In genomic region chr1:235920596-235921375, GRCh38 we compare ENCODE assay signal across 12 cellular contexts. TPM values are rescaled to one million over a fixed set of nuclear protein-coding genes. Genes with fewer than 3 reads are reported as not detected.
DNase-seq lines count a peak whose midpoint lies in the region; ATAC-seq, FAIRE-seq and TF ChIP-seq lines count a peak whose summit lies in the region.
"Had no signal": no experiment of that assay in that cellular context is flagged by ENCODE, and none has a peak within 500 bp of the region (broad histone marks: within the 10 kb centered on the region; RNA-seq: fewer than 3 reads in every experiment).

No MANE protein-coding gene starts in this region.

- POLR2A ChIA-PET in A673 (lab: Charles Lee; ENCODE audit: low non-redundant PET): no interaction called here
- POLR2A ChIA-PET in H1 (lab: Charles Lee; ENCODE audit: partially characterized antibody): interaction anchor here (0.8 to 1.0 kb wide), 2 partner anchors 10 to 14 kb away, joined by 3 read pairs; no protein-coding TSS in a partner anchor

- peaks cover 42% of the 10 kb centered on the region for H3K4me1 ChIP-seq in A673 (ENCODE audit: insufficient read depth, low read length, poor library complexity, severe bottlenecking)
- H3K4me1 ChIP-seq in KMS-11 (ENCODE audit: low read depth, poor library complexity, severe bottlenecking): peaks cover 80% of the 10 kb centered on the region
- peaks cover 4 to 13% (median 7%) of the 10 kb centered on the region in 4 experiments; a peak in 6 of 7 replicates for H3K4me1 ChIP-seq in H1 (replicated peaks in 1 of 4; ENCODE audit: control insufficient read depth in 3 of 4, insufficient read depth in 4 of 4, low read length in 3 of 4)
- peaks cover 32% of the 10 kb centered on the region for H3K4me1 ChIP-seq in mucosa of descending colon (ENCODE audit: low read depth)

- no peaks in the 10 kb centered on the region for H3K9me3 ChIP-seq in A673 (ENCODE audit: low read depth, low read length, poor library complexity, severe bottlenecking)
- H3K9me3 ChIP-seq in H1 (ENCODE audit: insufficient read depth in 2 of 2, low read depth in 1 of 2, low read length in 1 of 2): no peaks in the 10 kb centered on the region
- H3K9me3 ChIP-seq in mucosa of descending colon: no peaks in the 10 kb centered on the region
- H3K9me3 ChIP-seq: right lobe of liver had no signal

- BruUV-seq in A673 (replicated peaks; lab: Mats Ljungman, UMichigan): no TSS peak

- no peak for DNase-seq in A673 (ENCODE audit: low spot score)
- DNase-seq in H1 (ENCODE audit: low read depth in 1 of 2, low spot score in 2 of 2): no peak
- peak in 2 of 3 donors; percentile 53 to 55 for DNase-seq in mucosa of descending colon
- DNase-seq in medulla oblongata (ENCODE audit: extremely low spot score): no peak
- DNase-seq in caudate nucleus (lab: John Stamatoyannopoulos, UW): no peak
- no peak for DNase-seq in D721Med (ENCODE audit: insufficient read length, low spot score)
- DNase-seq: midbrain, right lobe of liver had no signal

- no peak overlapping the region for H3K18ac ChIP-seq in H1 (ENCODE audit: extremely low read depth, low read length)

- H2BK12ac ChIP-seq in H1 (ENCODE audit: low read depth, low read length): no peak overlapping the region

- H3K4me3 ChIP-seq in A673 (ENCODE audit: low read depth, low read length, poor library complexity, severe bottlenecking): no peak overlapping the region
- no peak overlapping the region for H3K4me3 ChIP-seq in KMS-11 (IDR thresholded peaks at IDR 0.05; ENCODE audit: insufficient read depth, low read depth, low read length)
- H3K4me3 ChIP-seq in H1 (ENCODE audit: extremely low read depth in 1 of 4, insufficient read depth in 2 of 4, low read depth in 3 of 4, low read length in 4 of 4): no peak overlapping the region
- H3K4me3 ChIP-seq in mucosa of descending colon: no peak overlapping the region
- H3K4me3 ChIP-seq: right lobe of liver had no signal

- CTCF ChIA-PET in A673 (lab: Charles Lee): no interaction called here
- CTCF ChIA-PET in H1 (lab: Charles Lee; ENCODE audit: partially characterized antibody): interaction anchor here (0.7 to 1.7 kb wide), 4 partner anchors 9 to 52 kb away, joined by 3 to 4 read pairs (median 3); no protein-coding TSS in a partner anchor

- H4K5ac ChIP-seq in H1 (ENCODE audit: insufficient read length, low read depth, low read length): no peak overlapping the region

- no peak overlapping the region for H3K23ac ChIP-seq in H1 (ENCODE audit: insufficient read length)

- no peak overlapping the region for H2AK5ac ChIP-seq in H1 (ENCODE audit: low read depth, low read length)

- H3K4me2 ChIP-seq in KMS-11: peak overlapping the region; percentile 80; the same call in 1 of the 2 replicates
- H3K4me2 ChIP-seq in H1 (ENCODE audit: insufficient read depth in 1 of 2, low read depth in 2 of 2, low read length in 2 of 2): peak overlapping the region; percentile 14 to 40

- no peaks in the 10 kb centered on the region for H3K79me2 ChIP-seq in KMS-11 (ENCODE audit: insufficient read depth, low read depth)
- no peaks in the 10 kb centered on the region for H3K79me2 ChIP-seq in H1 (ENCODE audit: control insufficient read depth in 1 of 2, insufficient read depth in 2 of 2, low read length in 2 of 2)

- H4K20me1 ChIP-seq in KMS-11 (ENCODE audit: insufficient read depth) (no peaks in the 10 kb centered on the region), H1 (replicated peaks in 1 of 2; ENCODE audit: control insufficient read depth in 1 of 2, insufficient read depth in 2 of 2, low read length in 2 of 2) (no peaks in the 10 kb centered on the region)

- H2BK120ac ChIP-seq in H1 (replicated peaks; ENCODE audit: low read depth, low read length): no peak overlapping the region

- H3K14ac ChIP-seq in H1 (ENCODE audit: insufficient read length): no peak overlapping the region

- H2BK15ac ChIP-seq in H1 (ENCODE audit: low read length): no peak overlapping the region

- H3K4ac ChIP-seq in H1 (replicated peaks; ENCODE audit: insufficient read length, low read depth, low read length): no peak overlapping the region

- whole genome bisulfite sequencing in H1 (ENCODE audit: extremely low coverage in 1 of 2, insufficient coverage in 1 of 2, insufficient read length in 1 of 2, insufficient replicate concordance in 2 of 2, low coverage in 1 of 2, low lambda C conversion rate in 2 of 2, missing lambda C conversion rate in 1 of 2), 2 experiments: 70% methylated on average over 11 of the region's 12 CpGs; no CpG with 5 or more reads in 1 of the 2 experiments

- TF ChIP-seq EP300 in H1 (IDR thresholded peaks at IDR 0.05; ENCODE audit: borderline replicate concordance in 1 of 2, low read depth in 2 of 2, low read length in 2 of 2): no peak

- no peaks in the 10 kb centered on the region for H3K23me2 ChIP-seq in H1 (ENCODE audit: low read depth, low read length)

- H2AFZ ChIP-seq in KMS-11 (ENCODE audit: low read depth) (peak overlapping the region; percentile 29; the same call in 1 of the 2 replicates), H1 (ENCODE audit: low read length) (no peak overlapping the region)

- H3K9ac ChIP-seq in KMS-11 (peak overlapping the region; percentile 11; the same call in 1 of the 2 replicates), H1 (replicated peaks in 1 of 4; ENCODE audit: extremely low read depth in 1 of 4, low read depth in 3 of 4, low read length in 3 of 4) (no peak overlapping the region)

- H3K79me1 ChIP-seq in H1 (ENCODE audit: low read depth, low read length): no peaks in the 10 kb centered on the region

- intact Hi-C loops in A673 (cut with micrococcal nuclease; ENCODE audit: unreplicated experiment) (no loop called here), mucosa of descending colon (cut with DNase I, micrococcal nuclease) (no loop called here)

- no peak overlapping the region for H4K8ac ChIP-seq in H1 (ENCODE audit: extremely low read depth, insufficient read depth, low read length)

- no peak for TF ChIP-seq RAD21 in H1 (IDR thresholded peaks at IDR 0.05 in 1 of 2, conservative IDR thresholded peaks at IDR 0.05 in 1 of 2; ENCODE audit: low read depth in 2 of 2, low read length in 2 of 2)

- H2BK5ac ChIP-seq in H1 (ENCODE audit: low read depth, low read length): no peak overlapping the region

- H3K36me3 ChIP-seq in A673 (ENCODE audit: insufficient read depth, low read length, poor library complexity, severe bottlenecking) (no peaks in the 10 kb centered on the region), KMS-11 (ENCODE audit: insufficient read depth) (no peaks in the 10 kb centered on the region), H1 (ENCODE audit: control insufficient read depth in 2 of 4, insufficient read depth in 4 of 4, low read length in 3 of 4) (no peaks in the 10 kb centered on the region), mucosa of descending colon (ENCODE audit: low read depth) (no peaks in the 10 kb centered on the region)
- H3K36me3 ChIP-seq: right lobe of liver had no signal

- peak overlapping the region; percentile 47 for H3K27ac ChIP-seq in A673 (ENCODE audit: low read depth, low read length, poor library complexity, severe bottlenecking)
- H3K27ac ChIP-seq in KMS-11: peak overlapping the region; percentile 77
- no peak overlapping the region for H3K27ac ChIP-seq in H1 (ENCODE audit: low read depth, low read length)
- no peak overlapping the region for H3K27ac ChIP-seq in caudate nucleus (ENCODE audit: low read depth, low read length)
- H3K27ac ChIP-seq: right lobe of liver had no signal

- H3K27me3 ChIP-seq in A673 (replicated peaks; ENCODE audit: insufficient read depth, low read depth, low read length, poor library complexity) (no peaks in the 10 kb centered on the region), KMS-11 (ENCODE audit: insufficient read depth, low read depth) (no peaks in the 10 kb centered on the region), H1 (replicated peaks in 1 of 4; ENCODE audit: control insufficient read depth in 3 of 4, extremely low read depth in 1 of 4, insufficient read depth in 3 of 4, low read length in 3 of 4) (peaks cover 2 to 24% (median 17%) of the 10 kb centered on the region in 4 experiments; a peak in 5 of 7 replicates)
- H3K27me3 ChIP-seq: right lobe of liver had no signal

- no peak overlapping the region for H2BK20ac ChIP-seq in H1 (ENCODE audit: low read length)

- TF ChIP-seq POLR2A in H1 (IDR thresholded peaks at IDR 0.05; ENCODE audit: control extremely low read depth in 1 of 2, low read depth in 2 of 2, low read length in 2 of 2): no peak

- TF ChIP-seq CTCF in A673 (conservative IDR thresholded peaks at IDR 0.05; ENCODE audit: low read depth, low read length): no peak
- TF ChIP-seq CTCF in KMS-11 (conservative IDR thresholded peaks at IDR 0.05; ENCODE audit: low read depth, low read length): no peak
- no peak for TF ChIP-seq CTCF in H1 (IDR thresholded peaks at IDR 0.05; ENCODE audit: control extremely low read depth in 1 of 3, insufficient read depth in 1 of 3, low read depth in 1 of 3, low read length in 3 of 3)
- no peak for TF ChIP-seq CTCF in mucosa of descending colon (IDR thresholded peaks at IDR 0.05)
- TF ChIP-seq CTCF in D721Med (IDR thresholded peaks at IDR 0.05; ENCODE audit: insufficient read depth, missing control alignments): no peak

- no peak for ATAC-seq in mucosa of descending colon
- no peak for ATAC-seq in HG03139 (IDR thresholded peaks at IDR 0.05; ENCODE audit: unreplicated experiment)
- ATAC-seq: activated CD4-positive, CD25-positive, alpha-beta regulatory T cell treated with anti-CD3 and anti-CD28 coated beads, Interleukin-2, amount 50 U/mL, for 24 hours; activated T-helper 17 cell treated with anti-CD3 and anti-CD28 coated beads, Interleukin-2, amount 50 U/mL, for 72 hours had no signal

- FAIRE-seq in H1 (lab: Jason Lieb, UNC) (no peak), D721Med (lab: Jason Lieb, UNC) (no peak)

- no peak overlapping the region for H3K56ac ChIP-seq in H1 (replicated peaks; ENCODE audit: insufficient read length, low read depth, low read length)

- H4K91ac ChIP-seq in H1 (replicated peaks; ENCODE audit: insufficient read length, low read length): no peak overlapping the region

TF ChIP-seq in H1, 55 proteins besides CTCF, POLR2A, EP300 and RAD21:
- TF ChIP-seq SIX5 (IDR thresholded peaks at IDR 0.05; ENCODE audit: low read depth, low read length) (no peak), RFX5 (IDR thresholded peaks at IDR 0.05; ENCODE audit: borderline replicate concordance, low read depth, low read length) (no peak), TCF12 (IDR thresholded peaks at IDR 0.05; ENCODE audit: low read depth, low read length) (no peak)

RNA-seq across cellular contexts. Expression of gene LYST, which starts 54.1 kb away (rescaled TPM):
- total RNA-seq in A673 (2021): 1.7 and 1.9 TPM in 2 replicates
- 0.23 and 0.58 TPM in 2 replicates for total RNA-seq in H1 (2021; fragmentation: NEBNext Ultra II Directional; extraction: Animal tissue kit (Norgen Biotek cat#: 25700))
- polyA plus RNA-seq in H1 (2011; rRNA removed): 0.11 and 0.29 TPM in 2 replicates
- polyA plus RNA-seq in H1 (2011; cell fraction: cytosol; rRNA removed): 0.21 TPM
- polyA plus RNA-seq in H1 (2011; cell fraction: nucleus; rRNA removed): 0.23 TPM
- polyA plus RNA-seq in H1 (2012, experiment 1 of 2): 0.12 to 0.36 TPM (median 0.31 TPM) in 4 replicates
- polyA plus RNA-seq in H1 (2012, experiment 2 of 2): not detected
- polyA plus RNA-seq in H1 (2013, experiment 1 of 2): 0.30 TPM
- 0.35 TPM for polyA plus RNA-seq in H1 (2013, experiment 2 of 2)
- polyA minus RNA-seq in H1 (2011; rRNA and poly(A)+ RNA removed): 0.44 and 0.98 TPM in 2 replicates
- polyA minus RNA-seq in H1 (2011; cell fraction: cytosol; rRNA and poly(A)+ RNA removed): not detected
- polyA minus RNA-seq in H1 (2011; cell fraction: nucleus; rRNA and poly(A)+ RNA removed): 1.8 TPM
- 10 to 100 TPM; 24.0 to 32.3 (median 26.7) TPM for total RNA-seq in mucosa of descending colon

Comparison
In these comparisons a context has a peak if more than half of its experiments do, and no peak if none do; other contexts are left out.
1. DNase-seq: peak in mucosa of descending colon (2 of 3); none in A673 (single experiment), H1 (0 of 2), medulla oblongata (single experiment), caudate nucleus (0 of 61) and D721Med (single experiment).
2. H3K27ac ChIP-seq: peak in A673 (single experiment) and KMS-11 (single experiment); none in H1 (single experiment) and caudate nucleus (single experiment).